Comparison of ENCODE assay signal across 1 cellular context in genomic region chr22:35684270-35684700, GRCh38.
TF ChIP-seq lines count a peak whose summit lies in the region.

No MANE protein-coding gene starts in this region.

TF ChIP-seq in GM23338, 12 proteins besides CTCF, POLR2A, EP300 and RAD21:
- TF ChIP-seq, protein P1, sequence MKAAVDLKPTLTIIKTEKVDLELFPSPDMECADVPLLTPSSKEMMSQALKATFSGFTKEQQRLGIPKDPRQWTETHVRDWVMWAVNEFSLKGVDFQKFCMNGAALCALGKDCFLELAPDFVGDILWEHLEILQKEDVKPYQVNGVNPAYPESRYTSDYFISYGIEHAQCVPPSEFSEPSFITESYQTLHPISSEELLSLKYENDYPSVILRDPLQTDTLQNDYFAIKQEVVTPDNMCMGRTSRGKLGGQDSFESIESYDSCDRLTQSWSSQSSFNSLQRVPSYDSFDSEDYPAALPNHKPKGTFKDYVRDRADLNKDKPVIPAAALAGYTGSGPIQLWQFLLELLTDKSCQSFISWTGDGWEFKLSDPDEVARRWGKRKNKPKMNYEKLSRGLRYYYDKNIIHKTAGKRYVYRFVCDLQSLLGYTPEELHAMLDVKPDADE (IDR thresholded peaks at IDR 0.05) = no peak
- TF ChIP-seq ZNF331 (CRISPR knock-in tag; IDR thresholded peaks at IDR 0.05; ENCODE audit: low read depth) (no peak), JUNB (IDR thresholded peaks at IDR 0.05; ENCODE audit: unreplicated experiment) (no peak), EZH2phosphoT487 (IDR thresholded peaks at IDR 0.05; ENCODE audit: unreplicated experiment) (no peak), STAT1 (IDR thresholded peaks at IDR 0.05; ENCODE audit: unreplicated experiment) (no peak), ZNF114 (CRISPR knock-in tag; IDR thresholded peaks at IDR 0.05) (no peak), NANOG (IDR thresholded peaks at IDR 0.05; ENCODE audit: borderline replicate concordance) (no peak), ZNF462 (CRISPR knock-in tag; IDR thresholded peaks at IDR 0.05) (no peak), POLR2AphosphoS5 (IDR thresholded peaks at IDR 0.05; ENCODE audit: low read depth) (no peak), CREB1 (CRISPR knock-in tag; IDR thresholded peaks at IDR 0.05; ENCODE audit: low read depth) (no peak), EZH2 (IDR thresholded peaks at IDR 0.05; ENCODE audit: low read depth, unreplicated experiment) (no peak)
- TF ChIP-seq, protein P2, sequence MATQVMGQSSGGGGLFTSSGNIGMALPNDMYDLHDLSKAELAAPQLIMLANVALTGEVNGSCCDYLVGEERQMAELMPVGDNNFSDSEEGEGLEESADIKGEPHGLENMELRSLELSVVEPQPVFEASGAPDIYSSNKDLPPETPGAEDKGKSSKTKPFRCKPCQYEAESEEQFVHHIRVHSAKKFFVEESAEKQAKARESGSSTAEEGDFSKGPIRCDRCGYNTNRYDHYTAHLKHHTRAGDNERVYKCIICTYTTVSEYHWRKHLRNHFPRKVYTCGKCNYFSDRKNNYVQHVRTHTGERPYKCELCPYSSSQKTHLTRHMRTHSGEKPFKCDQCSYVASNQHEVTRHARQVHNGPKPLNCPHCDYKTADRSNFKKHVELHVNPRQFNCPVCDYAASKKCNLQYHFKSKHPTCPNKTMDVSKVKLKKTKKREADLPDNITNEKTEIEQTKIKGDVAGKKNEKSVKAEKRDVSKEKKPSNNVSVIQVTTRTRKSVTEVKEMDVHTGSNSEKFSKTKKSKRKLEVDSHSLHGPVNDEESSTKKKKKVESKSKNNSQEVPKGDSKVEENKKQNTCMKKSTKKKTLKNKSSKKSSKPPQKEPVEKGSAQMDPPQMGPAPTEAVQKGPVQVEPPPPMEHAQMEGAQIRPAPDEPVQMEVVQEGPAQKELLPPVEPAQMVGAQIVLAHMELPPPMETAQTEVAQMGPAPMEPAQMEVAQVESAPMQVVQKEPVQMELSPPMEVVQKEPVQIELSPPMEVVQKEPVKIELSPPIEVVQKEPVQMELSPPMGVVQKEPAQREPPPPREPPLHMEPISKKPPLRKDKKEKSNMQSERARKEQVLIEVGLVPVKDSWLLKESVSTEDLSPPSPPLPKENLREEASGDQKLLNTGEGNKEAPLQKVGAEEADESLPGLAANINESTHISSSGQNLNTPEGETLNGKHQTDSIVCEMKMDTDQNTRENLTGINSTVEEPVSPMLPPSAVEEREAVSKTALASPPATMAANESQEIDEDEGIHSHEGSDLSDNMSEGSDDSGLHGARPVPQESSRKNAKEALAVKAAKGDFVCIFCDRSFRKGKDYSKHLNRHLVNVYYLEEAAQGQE (IDR thresholded peaks at IDR 0.05; ENCODE audit: unreplicated experiment) = no peak
TF ChIP-seq in GM23338: peak in this region for 0.
